16 cellular contexts compared by ENCODE assay signal in genomic region chr7:81851413-81851812, GRCh38.
DNase-seq lines count a peak whose midpoint lies in the region; ATAC-seq and TF ChIP-seq lines count a peak whose summit lies in the region.
"Had no signal": no experiment of that assay in that cellular context is flagged by ENCODE, and none has a peak within 500 bp of the region (broad histone marks: within the 10 kb centered on the region; RNA-seq: fewer than 3 reads in every experiment).

No MANE protein-coding gene starts in this region.

- no peak overlapping the region for H4K8ac ChIP-seq in IMR-90 (ENCODE audit: low read depth in 2 of 2, low read length in 2 of 2)

- TF ChIP-seq EP300 in SK-N-SH (IDR thresholded peaks at IDR 0.05; ENCODE audit: borderline replicate concordance in 1 of 2, low read depth in 1 of 2, low read length in 1 of 2): no peak

- intact Hi-C loops in IMR-90 (cut with micrococcal nuclease): no loop called here

- TF ChIP-seq CTCF in SK-N-SH (IDR thresholded peaks at IDR 0.05): no peak
- no peak for TF ChIP-seq CTCF in IMR-90 (conservative IDR thresholded peaks at IDR 0.05; ENCODE audit: low read depth, low read length)
- no peak for TF ChIP-seq CTCF in WTC11 (IDR thresholded peaks at IDR 0.05)

- no peak overlapping the region for H3K4ac ChIP-seq in IMR-90 (ENCODE audit: low read depth, low read length)

- no peak overlapping the region for H2BK15ac ChIP-seq in IMR-90 (ENCODE audit: low read depth, low read length)

- H3K36me3 ChIP-seq in SK-N-SH (replicated peaks in 1 of 2; ENCODE audit: control insufficient read depth in 1 of 2, insufficient read depth in 2 of 2, low read length in 1 of 2) (no peaks in the 10 kb centered on the region), IMR-90 (ENCODE audit: control insufficient read depth, insufficient read depth, low read length) (no peaks in the 10 kb centered on the region)
- H3K36me3 ChIP-seq: HAP-1 had no signal

- H3K9me1 ChIP-seq in IMR-90 (ENCODE audit: insufficient read depth, low read length): no peaks in the 10 kb centered on the region

- no peak for TF ChIP-seq POLR2A in IMR-90 (IDR thresholded peaks at IDR 0.05; ENCODE audit: low read depth, low read length)

- H3F3A ChIP-seq in SK-N-SH (replicated peaks; ENCODE audit: insufficient read depth): no peaks in the 10 kb centered on the region

- TF ChIP-seq RAD21 in SK-N-SH (IDR thresholded peaks at IDR 0.05; ENCODE audit: low read length) (no peak), IMR-90 (IDR thresholded peaks at IDR 0.05; ENCODE audit: low read length) (no peak)

- H3K36me3 Mint-ChIP-seq in WTC11: no peaks in the 10 kb centered on the region

- H2BK5ac ChIP-seq in IMR-90 (ENCODE audit: low read depth, low read length, poor library complexity, severe bottlenecking): no peak overlapping the region

- ATAC-seq in SK-N-SH treated with all-trans-retinoic acid at 6 μM for 48 hours (no peak), IMR-90 (ENCODE audit: low read depth) (no peak), WTC11 (no peak), HG02973 (IDR thresholded peaks at IDR 0.05; ENCODE audit: unreplicated experiment) (no peak), GM21737 (IDR thresholded peaks at IDR 0.05; ENCODE audit: unreplicated experiment) (no peak)
- ATAC-seq: GM12878 had no signal

- H2AK9ac ChIP-seq in IMR-90 (replicated peaks; ENCODE audit: low read depth, low read length, poor library complexity): no peak overlapping the region

- no peak overlapping the region for H3K14ac ChIP-seq in IMR-90 (replicated peaks; ENCODE audit: low read depth, low read length)

- dilution Hi-C loops in IMR-90 (cut with HindIII; ENCODE audit: low sequenced_read_pairs, unreplicated experiment): no loop called here

- POLR2A ChIA-PET in SK-N-SH (lab: Yijun Ruan, JAX) (no interaction called here), IMR-90 (lab: Charles Lee; ENCODE audit: unreplicated experiment) (no interaction called here), WTC11 (lab: Charles Lee) (no interaction called here)

- H3K27me3 Mint-ChIP-seq in WTC11 (ENCODE audit: low read depth): no peaks in the 10 kb centered on the region
- H3K27me3 Mint-ChIP-seq: CD4-positive, alpha-beta T cell had no signal

- H4K5ac ChIP-seq in IMR-90 (ENCODE audit: low read depth, low read length): no peak overlapping the region

- no peak overlapping the region for H3K18ac ChIP-seq in IMR-90 (ENCODE audit: low read depth, low read length)

- no peaks in the 10 kb centered on the region for H3K9me2 ChIP-seq in SK-N-SH

- H3K27me3 ChIP-seq in SK-N-SH (ENCODE audit: insufficient read depth) (no peaks in the 10 kb centered on the region), IMR-90 (ENCODE audit: control insufficient read depth, insufficient read depth, low read length) (no peaks in the 10 kb centered on the region)

- no peaks in the 10 kb centered on the region for H3K79me2 ChIP-seq in SK-N-SH (ENCODE audit: insufficient read depth)

- no peak overlapping the region for H3K9ac ChIP-seq in SK-N-SH
- no peak overlapping the region for H3K9ac ChIP-seq in IMR-90 (ENCODE audit: low read depth, low read length)

- H3K9me3 Mint-ChIP-seq in WTC11: no peaks in the 10 kb centered on the region; the same call in 1 of the 2 replicates

- H3K4me2 ChIP-seq in SK-N-SH (no peak overlapping the region), IMR-90 (ENCODE audit: low read depth, low read length) (no peak overlapping the region)

- DNase-seq in SK-N-SH: no peak
- DNase-seq in IMR-90: no peak
- DNase-seq in WTC11 (ENCODE audit: low spot score): no peak
- no peak for DNase-seq in SK-N-DZ (ENCODE audit: low spot score)
- DNase-seq: 8988T; ACHN; C1 segment of cervical spinal cord; Calu3; CD4-positive, alpha-beta T cell; DMS79 had no signal

- H3K56ac ChIP-seq in IMR-90 (ENCODE audit: extremely low read depth, insufficient read depth, low read length): no peak overlapping the region

- no peaks in the 10 kb centered on the region for H3K79me1 ChIP-seq in IMR-90 (ENCODE audit: low read depth in 1 of 2, low read length in 2 of 2)

- H3K4me3 ChIP-seq in SK-N-SH (ENCODE audit: low read depth in 2 of 2, low read length in 1 of 2) (no peak overlapping the region), IMR-90 (ENCODE audit: insufficient read depth, low read depth, low read length) (no peak overlapping the region)
- H3K4me3 ChIP-seq: GM12878, HAP-1 had no signal

- H3K4me1 ChIP-seq in SK-N-SH (ENCODE audit: control insufficient read depth in 1 of 2, insufficient read depth in 2 of 2, low read depth in 1 of 2, low read length in 1 of 2) (peaks cover 3 to 5% of the 10 kb centered on the region in 2 experiments; a peak in 2 of 4 replicates), IMR-90 (ENCODE audit: control insufficient read depth, insufficient read depth, low read length) (no peaks in the 10 kb centered on the region; the same call in 1 of the 2 replicates)
- H3K4me1 ChIP-seq: HAP-1 had no signal

- H3K4me1 Mint-ChIP-seq in WTC11: peaks cover 24% of the 10 kb centered on the region

- H3K27ac ChIP-seq in SK-N-SH (ENCODE audit: low read depth in 2 of 2, low read length in 1 of 2) (peak overlapping the region in 1 of 2 experiments; percentile 51; a peak in 2 of 4 replicates), IMR-90 (ENCODE audit: insufficient read depth, low read length) (no peak overlapping the region)
- H3K27ac ChIP-seq: HL-60 had no signal

- no peak overlapping the region for H2BK20ac ChIP-seq in IMR-90 (ENCODE audit: low read depth, low read length)

- no peaks in the 10 kb centered on the region for H4K20me1 ChIP-seq in SK-N-SH (ENCODE audit: insufficient read depth)
- H4K20me1 ChIP-seq in IMR-90 (ENCODE audit: insufficient read depth, low read length): no peaks in the 10 kb centered on the region

- peak overlapping the region; percentile 55; the same call in 1 of the 2 replicates for H3K27ac Mint-ChIP-seq in WTC11
- H3K27ac Mint-ChIP-seq: CD4-positive, alpha-beta T cell had no signal

- H2AFZ ChIP-seq in SK-N-SH (ENCODE audit: low read depth): no peak overlapping the region
- H2AFZ ChIP-seq in IMR-90 (replicated peaks; ENCODE audit: low read length, poor library complexity): no peak overlapping the region

- H4K91ac ChIP-seq in IMR-90 (ENCODE audit: insufficient read depth, low read depth, low read length): no peak overlapping the region

- H3K9me3 ChIP-seq in SK-N-SH: no peaks in the 10 kb centered on the region
- H3K9me3 ChIP-seq in IMR-90 (ENCODE audit: control insufficient read depth, insufficient read depth, low read length): no peaks in the 10 kb centered on the region
- H3K9me3 ChIP-seq: HAP-1 had no signal

- H2BK120ac ChIP-seq in IMR-90 (ENCODE audit: low read depth, low read length): no peak overlapping the region

- H3K4me3 Mint-ChIP-seq in WTC11: no peak overlapping the region
- H3K4me3 Mint-ChIP-seq: CD4-positive, alpha-beta T cell had no signal

- no peak overlapping the region for H2AK5ac ChIP-seq in IMR-90 (ENCODE audit: low read depth, low read length)

- BruUV-seq in IMR-90 (replicated peaks; lab: Mats Ljungman, UMichigan): no TSS peak

- CTCF ChIA-PET in SK-N-SH (lab: Yijun Ruan, JAX) (interaction anchor here (1.0 to 1.1 kb wide), 4 partner anchors 17 to 350 kb away, joined by 3 read pairs; no protein-coding TSS in a partner anchor), IMR-90 (lab: Yijun Ruan, JAX) (no interaction called here), WTC11 (lab: Charles Lee) (no interaction called here)

- H3K23ac ChIP-seq in IMR-90 (ENCODE audit: low read depth, low read length): no peak overlapping the region

- in situ Hi-C loops in IMR-90 (cut with MboI; ENCODE audit: low sequenced_read_pairs): no loop called here

TF ChIP-seq in SK-N-SH treated with all-trans-retinoic acid at 6 μM for 48 hours, 23 proteins besides CTCF, POLR2A, EP300 and RAD21:
- TF ChIP-seq ZNF70 (CRISPR knock-in tag; IDR thresholded peaks at IDR 0.05) (no peak), ESRRG (CRISPR knock-in tag; IDR thresholded peaks at IDR 0.05) (no peak), ISL1 (CRISPR knock-in tag; IDR thresholded peaks at IDR 0.05) (0 out of 2 replicates have a peak, but pooled peaks have one; percentile 7), ZFP3 (CRISPR knock-in tag; IDR thresholded peaks at IDR 0.05) (no peak)

TF ChIP-seq in SK-N-SH, 30 proteins besides CTCF, POLR2A, EP300 and RAD21 (continues in another document):
- TF ChIP-seq TAF1 (IDR thresholded peaks at IDR 0.05; ENCODE audit: borderline replicate concordance, low read depth, low read length) (no peak), GATA2 (CRISPR knock-in tag; IDR thresholded peaks at IDR 0.05) (no peak), FOXM1 (IDR thresholded peaks at IDR 0.05; ENCODE audit: low read depth) (no peak), MXI1 (IDR thresholded peaks at IDR 0.05; ENCODE audit: low read depth, low read length) (no peak), RXRA (IDR thresholded peaks at IDR 0.05; ENCODE audit: borderline replicate concordance, low read depth) (no peak), FOSL2 (IDR thresholded peaks at IDR 0.05; ENCODE audit: borderline replicate concordance, low read depth) (no peak), SMC3 (IDR thresholded peaks at IDR 0.05; ENCODE audit: low read depth, low read length) (no peak), GABPA (IDR thresholded peaks at IDR 0.05; ENCODE audit: low read depth) (no peak)

TF ChIP-seq in IMR-90, 13 proteins besides CTCF, POLR2A, EP300 and RAD21:
- TF ChIP-seq, protein P1, sequence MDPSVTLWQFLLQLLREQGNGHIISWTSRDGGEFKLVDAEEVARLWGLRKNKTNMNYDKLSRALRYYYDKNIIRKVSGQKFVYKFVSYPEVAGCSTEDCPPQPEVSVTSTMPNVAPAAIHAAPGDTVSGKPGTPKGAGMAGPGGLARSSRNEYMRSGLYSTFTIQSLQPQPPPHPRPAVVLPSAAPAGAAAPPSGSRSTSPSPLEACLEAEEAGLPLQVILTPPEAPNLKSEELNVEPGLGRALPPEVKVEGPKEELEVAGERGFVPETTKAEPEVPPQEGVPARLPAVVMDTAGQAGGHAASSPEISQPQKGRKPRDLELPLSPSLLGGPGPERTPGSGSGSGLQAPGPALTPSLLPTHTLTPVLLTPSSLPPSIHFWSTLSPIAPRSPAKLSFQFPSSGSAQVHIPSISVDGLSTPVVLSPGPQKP (IDR thresholded peaks at IDR 0.05; ENCODE audit: borderline replicate concordance, low read depth, low read length): no peak
- no peak for TF ChIP-seq FOS (IDR thresholded peaks at IDR 0.05; ENCODE audit: low read depth, low read length)
- peak; percentile 54 for TF ChIP-seq MAFK (IDR thresholded peaks at IDR 0.05; ENCODE audit: low read depth, low read length)

TF ChIP-seq in WTC11, 78 proteins besides CTCF, POLR2A, EP300 and RAD21 (continues in another document):
- no peak for TF ChIP-seq GRHL2 (CRISPR knock-in tag; IDR thresholded peaks at IDR 0.05; ENCODE audit: insufficient replicate concordance, severe bottlenecking)
- TF ChIP-seq ZNF219 (CRISPR knock-in tag; IDR thresholded peaks at IDR 0.05; ENCODE audit: borderline replicate concordance): no peak
- no peak for TF ChIP-seq USF1 (CRISPR knock-in tag; IDR thresholded peaks at IDR 0.05)
- no peak for TF ChIP-seq ZNF138 (CRISPR knock-in tag; conservative IDR thresholded peaks at IDR 0.05)
